In genomic region chr17:39402279-39402889, GRCh38 we compare ENCODE assay signal across 1 cellular context.
A peak's percentile ranks its signal among the peaks of the same experiment; 100 is the strongest.
TF ChIP-seq lines count a peak whose summit lies in the region.

No MANE protein-coding gene starts in this region.

TF ChIP-seq in HepG2, 621 proteins besides CTCF, POLR2A, EP300 and RAD21 (continued from another document and continues in another):
- TF ChIP-seq ZNF383 (CRISPR knock-in tag; IDR thresholded peaks at IDR 0.05; ENCODE audit: borderline replicate concordance), result no peak
- no peak for TF ChIP-seq ZFP82 (CRISPR knock-in tag; IDR thresholded peaks at IDR 0.05; ENCODE audit: borderline replicate concordance)
- no peak for TF ChIP-seq ZNF512B (CRISPR knock-in tag; IDR thresholded peaks at IDR 0.05; ENCODE audit: borderline replicate concordance)
- peak; percentile 77; the same call in 1 of the 2 replicates for TF ChIP-seq RFXAP (CRISPR knock-in tag; IDR thresholded peaks at IDR 0.05; ENCODE audit: borderline replicate concordance)
- no peak for TF ChIP-seq SRSF4 (IDR thresholded peaks at IDR 0.05; ENCODE audit: low read depth, low read length, poor library complexity, severe bottlenecking)
- TF ChIP-seq TAF15 (IDR thresholded peaks at IDR 0.05; ENCODE audit: low read depth, low read length, poor library complexity, severe bottlenecking), result no peak
- no peak; the same call in 1 of the 2 replicates for TF ChIP-seq CCDC6 (CRISPR knock-in tag; IDR thresholded peaks at IDR 0.05)
- no peak for TF ChIP-seq ZNF12 (CRISPR knock-in tag; IDR thresholded peaks at IDR 0.05)
- no peak for TF ChIP-seq ZNF747 (CRISPR knock-in tag; IDR thresholded peaks at IDR 0.05; ENCODE audit: borderline replicate concordance)
- TF ChIP-seq ZNF430 (CRISPR knock-in tag; IDR thresholded peaks at IDR 0.05), result no peak
- no peak for TF ChIP-seq ZNF44 (CRISPR knock-in tag; IDR thresholded peaks at IDR 0.05)
- TF ChIP-seq E2F1 (CRISPR knock-in tag; IDR thresholded peaks at IDR 0.05), result peak; percentile 68; the same call in 1 of the 2 replicates
- no peak for TF ChIP-seq ETV5 (CRISPR knock-in tag; IDR thresholded peaks at IDR 0.05; ENCODE audit: borderline replicate concordance)
- TF ChIP-seq ZNF224 (CRISPR knock-in tag; IDR thresholded peaks at IDR 0.05), result no peak
- TF ChIP-seq ZC3H4 (CRISPR knock-in tag; IDR thresholded peaks at IDR 0.05; ENCODE audit: borderline replicate concordance), result no peak
- peak; percentile 33; the same call in 1 of the 2 replicates for TF ChIP-seq NCOA2 (CRISPR knock-in tag; IDR thresholded peaks at IDR 0.05)
- TF ChIP-seq REL (CRISPR knock-in tag; conservative IDR thresholded peaks at IDR 0.05), result peak; percentile 64
- no peak for TF ChIP-seq EEA1 (CRISPR knock-in tag; IDR thresholded peaks at IDR 0.05; ENCODE audit: borderline replicate concordance)
- TF ChIP-seq HOXD1 (CRISPR knock-in tag; IDR thresholded peaks at IDR 0.05), result no peak
- TF ChIP-seq ZNF382 (CRISPR knock-in tag; IDR thresholded peaks at IDR 0.05; ENCODE audit: borderline replicate concordance), result no peak
- peak; percentile 53; the same call in 1 of the 2 replicates for TF ChIP-seq ZC3H13 (CRISPR knock-in tag; IDR thresholded peaks at IDR 0.05)
- no peak for TF ChIP-seq PLSCR1 (CRISPR knock-in tag; IDR thresholded peaks at IDR 0.05; ENCODE audit: borderline replicate concordance)
- no peak for TF ChIP-seq ZNF513 (CRISPR knock-in tag; conservative IDR thresholded peaks at IDR 0.05)
- no peak for TF ChIP-seq PREB (CRISPR knock-in tag; IDR thresholded peaks at IDR 0.05)
- no peak for TF ChIP-seq ZFP36L2 (CRISPR knock-in tag; IDR thresholded peaks at IDR 0.05)
- TF ChIP-seq ATF3 (CRISPR knock-in tag; IDR thresholded peaks at IDR 0.05), result no peak
- no peak for TF ChIP-seq NCOA5 (CRISPR knock-in tag; IDR thresholded peaks at IDR 0.05)
- no peak for TF ChIP-seq MED13 (CRISPR knock-in tag; IDR thresholded peaks at IDR 0.05)
- no peak for TF ChIP-seq KLF13 (CRISPR knock-in tag; IDR thresholded peaks at IDR 0.05)
- TF ChIP-seq ZKSCAN5 (CRISPR knock-in tag; IDR thresholded peaks at IDR 0.05), result no peak
- no peak for TF ChIP-seq PRDM15 (CRISPR knock-in tag; IDR thresholded peaks at IDR 0.05)
- TF ChIP-seq SP5 (CRISPR knock-in tag; IDR thresholded peaks at IDR 0.05; ENCODE audit: borderline replicate concordance, low read depth), result no peak
- TF ChIP-seq ZMYM4 (CRISPR knock-in tag; IDR thresholded peaks at IDR 0.05), result no peak
- TF ChIP-seq ZFP1 (CRISPR knock-in tag; IDR thresholded peaks at IDR 0.05), result no peak
- no peak for TF ChIP-seq GPN1 (CRISPR knock-in tag; IDR thresholded peaks at IDR 0.05; ENCODE audit: borderline replicate concordance)
- 0 out of 2 replicates have a peak, but pooled peaks have one; percentile 31 for TF ChIP-seq CBX5 (CRISPR knock-in tag; IDR thresholded peaks at IDR 0.05; ENCODE audit: borderline replicate concordance)
- TF ChIP-seq STAT6 (CRISPR knock-in tag; IDR thresholded peaks at IDR 0.05; ENCODE audit: borderline replicate concordance), result no peak
- no peak for TF ChIP-seq MBNL3 (CRISPR knock-in tag; conservative IDR thresholded peaks at IDR 0.05)
- no peak for TF ChIP-seq ISX (CRISPR knock-in tag; conservative IDR thresholded peaks at IDR 0.05)
- TF ChIP-seq SSRP1 (CRISPR knock-in tag; IDR thresholded peaks at IDR 0.05), result no peak
- TF ChIP-seq ZNF816 (CRISPR knock-in tag; IDR thresholded peaks at IDR 0.05; ENCODE audit: borderline replicate concordance), result no peak
- no peak for TF ChIP-seq SRY (CRISPR knock-in tag; IDR thresholded peaks at IDR 0.05)
- TF ChIP-seq CENPT (CRISPR knock-in tag; IDR thresholded peaks at IDR 0.05; ENCODE audit: low read depth), result no peak
- no peak for TF ChIP-seq ZNF556 (CRISPR knock-in tag; IDR thresholded peaks at IDR 0.05; ENCODE audit: borderline replicate concordance)
- TF ChIP-seq ZFX (CRISPR knock-in tag; IDR thresholded peaks at IDR 0.05; ENCODE audit: low read depth), result no peak
- 0 out of 2 replicates have a peak, but pooled peaks have one; percentile 56 for TF ChIP-seq TSC22D2 (CRISPR knock-in tag; IDR thresholded peaks at IDR 0.05; ENCODE audit: borderline replicate concordance)
- no peak for TF ChIP-seq ZSCAN25 (CRISPR knock-in tag; IDR thresholded peaks at IDR 0.05)
